Comparison of ENCODE assay signal across 1 cellular context in the genomic region with DNA sequence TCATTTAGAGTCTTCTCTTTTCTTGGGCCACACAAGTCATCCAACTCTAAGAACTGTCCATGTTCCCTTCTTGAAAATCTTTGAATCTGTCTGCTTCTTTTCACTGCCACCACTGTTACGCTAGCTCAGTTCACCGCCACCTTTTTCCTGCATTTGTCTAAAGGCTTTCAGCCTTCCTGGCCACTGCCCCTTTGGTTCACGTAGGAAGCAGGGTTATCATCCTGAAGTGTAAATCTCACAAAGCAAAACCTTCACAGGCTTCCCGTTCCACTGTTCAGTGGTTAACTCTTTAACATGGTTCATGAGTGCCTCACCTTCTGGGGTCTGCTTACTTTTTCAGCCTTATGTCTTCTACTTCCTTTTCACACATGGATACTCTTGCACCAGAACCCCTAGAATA.
TF ChIP-seq lines count a peak whose summit lies in the region.

No MANE protein-coding gene starts in this region.

TF ChIP-seq in endothelial cell of umbilical vein, 7 proteins besides CTCF, POLR2A, EP300 and RAD21:
- TF ChIP-seq, protein P1, sequence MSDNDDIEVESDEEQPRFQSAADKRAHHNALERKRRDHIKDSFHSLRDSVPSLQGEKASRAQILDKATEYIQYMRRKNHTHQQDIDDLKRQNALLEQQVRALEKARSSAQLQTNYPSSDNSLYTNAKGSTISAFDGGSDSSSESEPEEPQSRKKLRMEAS (IDR thresholded peaks at IDR 0.05; ENCODE audit: insufficient read depth, insufficient read length) = no peak
- no peak for TF ChIP-seq FOS (IDR thresholded peaks at IDR 0.05; ENCODE audit: borderline replicate concordance, insufficient read depth, low read length)
- TF ChIP-seq EZH2 (IDR thresholded peaks at IDR 0.05; ENCODE audit: borderline replicate concordance, low read depth, low read length, severe bottlenecking) = no peak
- no peak for TF ChIP-seq MYC (IDR thresholded peaks at IDR 0.05; ENCODE audit: low read depth, low read length)
- no peak for TF ChIP-seq GATA2 (IDR thresholded peaks at IDR 0.05; ENCODE audit: insufficient read depth, insufficient read length, low read depth, low read length)
- no peak for TF ChIP-seq JUN (IDR thresholded peaks at IDR 0.05; ENCODE audit: borderline replicate concordance, insufficient read depth, insufficient read length, low read depth)
- no peak for TF ChIP-seq POLR2AphosphoS5 (IDR thresholded peaks at IDR 0.05; ENCODE audit: insufficient read depth, low read depth, low read length)
